Comparison of ENCODE assay signal across 14 cellular contexts in the genomic region with DNA sequence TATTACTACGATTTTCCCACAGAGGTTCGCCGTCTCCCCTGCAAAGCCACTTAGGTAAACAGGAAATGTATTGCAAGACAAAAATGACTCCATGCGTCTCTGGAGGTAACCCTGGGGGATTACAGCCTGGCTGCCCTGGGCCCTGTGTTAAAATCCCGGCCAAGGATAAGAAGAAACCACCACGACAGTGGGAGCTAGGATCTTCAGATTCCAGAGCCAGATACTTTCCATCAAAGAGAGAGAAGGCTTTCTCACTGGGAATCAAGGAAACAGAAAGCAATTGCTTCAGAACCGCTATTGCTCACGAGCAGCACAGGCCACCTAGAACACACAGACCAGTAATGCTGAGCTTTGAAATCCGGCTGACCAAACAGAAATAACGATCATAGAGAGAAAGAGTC.
DNase-seq lines count a peak whose midpoint lies in the region; TF ChIP-seq lines count a peak whose summit lies in the region.
"Had no signal": no experiment of that assay in that cellular context is flagged by ENCODE, and none has a peak within 500 bp of the region (broad histone marks: within the 10 kb centered on the region; RNA-seq: fewer than 3 reads in every experiment).

No MANE protein-coding gene starts in this region.

- H4K20me1 ChIP-seq in Karpas-422 (ENCODE audit: insufficient read depth, low read depth, low read length): no peaks in the 10 kb centered on the region

- no peak overlapping the region for H3K4me2 ChIP-seq in Karpas-422 (ENCODE audit: low read depth, low read length, poor library complexity, severe bottlenecking)
- H3K4me2 ChIP-seq: KMS-11 had no signal

- no peak for TF ChIP-seq POLR2A in NB4 (IDR thresholded peaks at IDR 0.05; ENCODE audit: extremely low read depth, insufficient read length)

- H3K79me2 ChIP-seq in Karpas-422 (ENCODE audit: low read length): no peaks in the 10 kb centered on the region

- H3K4me3 ChIP-seq in NB4 (ENCODE audit: low read depth, low read length) (no peak overlapping the region), Karpas-422 (ENCODE audit: low read length) (no peak overlapping the region)
- H3K4me3 ChIP-seq: right atrium auricular region had no signal

- DNase-seq in DMS153 (lab: John Stamatoyannopoulos, UW) (peak; percentile 57), NB4 (ENCODE audit: low read depth) (peak; percentile 36), SK-N-DZ (ENCODE audit: low spot score) (peak; percentile 56), iris pigment epithelial cell (ENCODE audit: low read depth) (peak; percentile 45), SIG-M5 (lab: John Stamatoyannopoulos, UW) (no peak), Karpas-422 (no peak), GM10266 (ENCODE audit: extremely low spot score) (no peak), NCI-H2171 (lab: John Stamatoyannopoulos, UW) (no peak)
- DNase-seq: activated CD4-positive, alpha-beta T cell treated with anti-CD3 and anti-CD28 coated beads, Interleukin-2, amount 10 ng/mL, durations not matched to agents 24 days and 14 days; activated naive CD4-positive, alpha-beta T cell treated with anti-CD3 and anti-CD28 coated beads, Interleukin-2, amount 50 U/mL, for 16 hours; brain microvascular endothelial cell; NCI-H187 treated with DMSO at 0.1 percent for 48 hours had no signal

- H3K27me3 ChIP-seq in Karpas-422 (ENCODE audit: low read length): peaks cover 4% of the 10 kb centered on the region; the same call in 1 of the 2 replicates
- H3K27me3 ChIP-seq: brain microvascular endothelial cell, right atrium auricular region had no signal

- no peaks in the 10 kb centered on the region for H3K36me3 ChIP-seq in Karpas-422 (ENCODE audit: insufficient read depth, low read length)
- H3K36me3 ChIP-seq: brain microvascular endothelial cell, right atrium auricular region had no signal

- H3K9me2 ChIP-seq in Karpas-422 (replicated peaks; ENCODE audit: insufficient read depth, low read length): no peaks in the 10 kb centered on the region

- H3K4me1 ChIP-seq in Karpas-422 (ENCODE audit: low read length): no peaks in the 10 kb centered on the region

- no peak overlapping the region for H3K27ac ChIP-seq in Karpas-422 (ENCODE audit: low read length)
- H3K27ac ChIP-seq: brain microvascular endothelial cell, KMS-11, right atrium auricular region had no signal

- H3K9ac ChIP-seq in Karpas-422 (ENCODE audit: low read length): no peak overlapping the region
- H3K9ac ChIP-seq: KMS-11 had no signal

- H3K9me3 ChIP-seq in Karpas-422 (ENCODE audit: low read length): no peaks in the 10 kb centered on the region
- H3K9me3 ChIP-seq: right atrium auricular region had no signal

- TF ChIP-seq CTCF in NB4 (IDR thresholded peaks at IDR 0.05; ENCODE audit: low read depth, low read length) (no peak), GM10266 (IDR thresholded peaks at IDR 0.05; ENCODE audit: control insufficient read depth, insufficient read depth, low read depth, missing control alignments) (no peak)

- H2AFZ ChIP-seq in Karpas-422 (ENCODE audit: low read length): no peak overlapping the region

Comparison
In these comparisons a context has a peak if more than half of its experiments do, and no peak if none do; other contexts are left out.
1. DNase-seq: peak in DMS153 (single experiment), NB4 (single experiment), SK-N-DZ (single experiment) and iris pigment epithelial cell (single experiment); none in SIG-M5 (single experiment), Karpas-422 (single experiment), GM10266 (single experiment) and NCI-H2171 (single experiment).